In the genomic region with DNA sequence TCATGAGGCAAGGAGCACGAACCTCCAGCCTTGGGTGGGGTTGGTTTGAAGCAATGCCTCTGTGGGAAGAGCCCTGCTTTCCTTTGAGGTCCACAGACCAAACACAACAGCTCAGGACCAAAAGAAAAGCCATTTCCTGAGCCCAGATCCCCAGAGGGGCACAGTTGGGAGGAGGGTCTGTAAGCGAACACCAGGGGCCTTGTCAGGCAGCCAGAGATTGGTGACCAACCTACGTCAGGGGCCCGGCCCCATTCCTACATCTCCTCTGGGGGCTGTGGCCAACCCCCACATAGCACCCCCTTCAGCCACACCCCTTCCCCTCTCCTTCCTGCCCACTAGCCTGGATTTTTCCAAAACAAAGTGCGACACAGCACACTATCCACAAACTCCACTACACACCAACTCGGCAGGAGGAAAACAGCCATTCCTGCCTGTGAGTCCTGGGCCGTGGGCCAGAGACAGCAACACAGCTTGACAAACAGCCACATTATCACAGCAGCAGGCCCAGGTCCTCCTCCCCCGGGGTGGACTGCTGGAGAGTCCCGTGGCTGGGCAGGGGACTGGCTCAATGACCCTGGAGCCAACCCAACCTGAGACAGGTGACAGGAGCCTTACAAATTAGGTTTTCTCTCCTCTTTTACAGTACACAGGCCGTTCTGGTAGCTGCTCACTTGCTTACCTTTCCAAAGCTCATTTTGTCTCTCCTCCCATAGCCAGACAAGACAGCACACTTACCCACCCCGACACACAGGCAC, we compare ENCODE assay signal across 10 cellular contexts.
DNase-seq lines count a peak whose midpoint lies in the region; ATAC-seq and TF ChIP-seq lines count a peak whose summit lies in the region.
"Had no signal": no experiment of that assay in that cellular context is flagged by ENCODE, and none has a peak within 500 bp of the region (broad histone marks: within the 10 kb centered on the region; RNA-seq: fewer than 3 reads in every experiment).

No MANE protein-coding gene starts in this region.

- H3K4me3 ChIP-seq in BLaER1 (peak overlapping the region; percentile 47), brain microvascular endothelial cell (ENCODE audit: low read depth, low read length) (no peak overlapping the region)

- H3K4me2 ChIP-seq in BLaER1, result peak overlapping the region; percentile 92

- H3K4me1 ChIP-seq in BLaER1, result peaks cover 95% of the 10 kb centered on the region

- H3K9me3 ChIP-seq in BLaER1, result no peaks in the 10 kb centered on the region

- ATAC-seq in GM18861 (IDR thresholded peaks at IDR 0.05; ENCODE audit: unreplicated experiment), result no peak
- ATAC-seq in GM19035 (IDR thresholded peaks at IDR 0.05; ENCODE audit: unreplicated experiment), result no peak
- ATAC-seq: naive thymus-derived CD4-positive, alpha-beta T cell; stimulated activated naive CD8-positive, alpha-beta T cell treated with anti-CD3 and anti-CD28 coated beads, Interleukin-15, Interleukin-2, amounts not matched to agents 100 U/mL and 50 U/mL, for 24 hours had no signal

- H4K20me1 ChIP-seq in BLaER1, result peaks cover 55% of the 10 kb centered on the region

- in situ Hi-C loops in brain microvascular endothelial cell (cut with HindIII; ENCODE audit: low pct_ligation_motif_present, low sequenced_read_pairs), result no loop called here

- H3K27ac ChIP-seq in BLaER1 (peak overlapping the region; percentile 77), brain microvascular endothelial cell (no peak overlapping the region)

- DNase-seq in brain microvascular endothelial cell, result peak; percentile 36
- DNase-seq in inferior parietal cortex (ENCODE audit: extremely low spot score), result peak; percentile 36
- peak; percentile 59 for DNase-seq in pulmonary artery endothelial cell (ENCODE audit: low read depth, low spot score)
- no peak for DNase-seq in SIG-M5 (lab: John Stamatoyannopoulos, UW)
- DNase-seq in activated effector memory CD4-positive, alpha-beta T cell treated with Interleukin-2 at 50 U/mL for 16 hours, result no peak
- DNase-seq: naive thymus-derived CD4-positive, alpha-beta T cell; stimulated activated naive CD8-positive, alpha-beta T cell treated with anti-CD3 and anti-CD28 coated beads, Interleukin-15, Interleukin-2, amounts not matched to agents 100 U/mL and 50 U/mL, for 24 hours had no signal

- H3K9ac ChIP-seq in BLaER1, result peak overlapping the region; percentile 56

- peaks cover 8% of the 10 kb centered on the region; the same call in 1 of the 2 replicates for H3K27me3 ChIP-seq in BLaER1
- no peaks in the 10 kb centered on the region for H3K27me3 ChIP-seq in brain microvascular endothelial cell (replicated peaks)

- no peak for TF ChIP-seq CTCF in brain microvascular endothelial cell (IDR thresholded peaks at IDR 0.05; ENCODE audit: low read depth, low read length, missing control alignments)

- H3K36me3 ChIP-seq in BLaER1 (peaks cover 23% of the 10 kb centered on the region), brain microvascular endothelial cell (replicated peaks) (no peaks in the 10 kb centered on the region)

Comparison
In these comparisons a context has a peak if more than half of its experiments do, and no peak if none do; other contexts are left out.
1. DNase-seq: peak in brain microvascular endothelial cell (single experiment), inferior parietal cortex (single experiment) and pulmonary artery endothelial cell (single experiment); none in SIG-M5 (single experiment) and activated effector memory CD4-positive, alpha-beta T cell treated with Interleukin-2 at 50 U/mL for 16 hours (single experiment).